Comparison of ENCODE assay signal across 15 cellular contexts in the genomic region with DNA sequence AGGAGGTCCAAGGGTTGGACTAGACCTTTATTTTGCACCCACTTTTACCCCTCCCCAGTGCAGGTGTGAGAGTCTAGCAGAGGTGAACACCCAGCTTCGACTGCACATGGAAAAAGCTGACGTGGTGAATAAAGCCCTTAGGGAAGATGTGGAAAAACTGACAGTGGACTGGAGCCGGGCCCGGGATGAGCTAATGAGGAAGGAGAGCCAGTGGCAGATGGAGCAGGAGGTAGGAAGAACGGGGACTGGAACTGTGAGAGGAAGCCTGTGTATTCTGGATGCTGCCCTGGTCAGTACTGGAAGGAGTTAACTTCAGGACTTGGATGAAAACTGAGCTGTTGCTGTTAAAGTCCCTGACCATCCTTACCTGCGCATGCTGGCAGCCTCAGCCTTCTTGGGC. TPM values are rescaled to one million over a fixed set of nuclear protein-coding genes. Genes with fewer than 3 reads are reported as not detected.
A peak's percentile ranks its signal among the peaks of the same experiment; 100 is the strongest.
DNase-seq lines count a peak whose midpoint lies in the region; ATAC-seq, FAIRE-seq and TF ChIP-seq lines count a peak whose summit lies in the region.
"Had no signal": no experiment of that assay in that cellular context is flagged by ENCODE, and none has a peak within 500 bp of the region (broad histone marks: within the 10 kb centered on the region; RNA-seq: fewer than 3 reads in every experiment).

No MANE protein-coding gene starts in this region.

- no peak overlapping the region for H3K4me2 ChIP-seq in A549

- TF ChIP-seq EP300 in A549 (IDR thresholded peaks at IDR 0.05), result no peak

- no peak for ATAC-seq in activated T-cell treated with anti-CD3 and anti-CD28 coated beads, Interleukin-2, amount 50 U/mL, for 4 hours
- no peak for ATAC-seq in A549
- no peak for ATAC-seq in T-helper 17 cell
- ATAC-seq in left lung, result no peak
- no peak for ATAC-seq in GM19395 (IDR thresholded peaks at IDR 0.05; ENCODE audit: unreplicated experiment)

- POLR2A ChIA-PET in A549 (lab: Yijun Ruan, JAX), result interaction anchor here (2.3 kb wide), 1 partner anchor 11 kb away, joined by 11 read pairs; a partner anchor contains a TSS

- no peaks in the 10 kb centered on the region for H3K9me3 Mint-ChIP-seq in activated T-cell treated with anti-CD3 and anti-CD28 coated beads, Interleukin-2, amount 50 U/mL, for 24 hours
- no peaks in the 10 kb centered on the region for H3K9me3 Mint-ChIP-seq in activated T-cell treated with anti-CD3 and anti-CD28 coated beads, Interleukin-2, amount 50 U/mL, for 4 hours

- peak overlapping the region; percentile 23 for H3K27ac Mint-ChIP-seq in activated T-cell treated with anti-CD3 and anti-CD28 coated beads, Interleukin-2, amount 50 U/mL, for 24 hours
- H3K27ac Mint-ChIP-seq in T-helper 17 cell, result peak overlapping the region; percentile 62

- H3K9me3 ChIP-seq in A549 (no peaks in the 10 kb centered on the region), T-helper 17 cell (ENCODE audit: control insufficient read depth, low read length, poor library complexity, severe bottlenecking) (no peaks in the 10 kb centered on the region), left lung (no peaks in the 10 kb centered on the region)
- H3K9me3 ChIP-seq: HAP-1 had no signal

- WGBS in A549 (ENCODE audit: missing lambda C conversion rate), result 90% methylated on average over 6 of the region's 6 CpGs

- H3K27me3 Mint-ChIP-seq in activated T-cell treated with anti-CD3 and anti-CD28 coated beads, Interleukin-2, amount 50 U/mL, for 24 hours, result no peaks in the 10 kb centered on the region
- H3K27me3 Mint-ChIP-seq in activated T-cell treated with anti-CD3 and anti-CD28 coated beads, Interleukin-2, amount 50 U/mL, for 4 hours (ENCODE audit: low read depth), result no peaks in the 10 kb centered on the region
- H3K27me3 Mint-ChIP-seq in T-helper 17 cell, result no peaks in the 10 kb centered on the region

- H3K4me3 ChIP-seq in A549 (no peak overlapping the region), left lung (no peak overlapping the region)
- H3K4me3 ChIP-seq: HAP-1 had no signal

- no peak for TF ChIP-seq POLR2A in A549 (IDR thresholded peaks at IDR 0.05; ENCODE audit: low read length)

- no peak for FAIRE-seq in A549 (lab: Jason Lieb, UNC)
- FAIRE-seq: RCC 7860 had no signal

- TF ChIP-seq RAD21 in A549 (conservative IDR thresholded peaks at IDR 0.05 in 1 of 2, IDR thresholded peaks at IDR 0.05 in 1 of 2), result no peak

- TF ChIP-seq CTCF in A549 (IDR thresholded peaks at IDR 0.05) (no peak), left lung (IDR thresholded peaks at IDR 0.05) (no peak)

- no peaks in the 10 kb centered on the region for H3K27me3 ChIP-seq in left lung

- DNase-seq in activated T-cell treated with anti-CD3 and anti-CD28 coated beads, Interleukin-2, amount 50 U/mL, for 24 hours, result no peak
- no peak for DNase-seq in activated T-cell treated with anti-CD3 and anti-CD28 coated beads, Interleukin-2, amount 50 U/mL, for 4 hours
- DNase-seq in A549 (ENCODE audit: low read depth in 1 of 2, low spot score in 1 of 2), result no peak
- no peak for DNase-seq in T-helper 17 cell
- DNase-seq in left kidney (ENCODE audit: low read depth, low spot score), result peak; percentile 34
- DNase-seq in NCI-H524 (lab: John Stamatoyannopoulos, UW), result no peak
- no peak for DNase-seq in left lung
- DNase-seq: GF-D8, NCI-H187 treated with DMSO at 0.1 percent for 48 hours, NCI-H69, SIG-M5 had no signal

- intact Hi-C loops in left lung (cut with DNase I), result no loop called here

- H3K36me3 ChIP-seq in left lung, result peaks cover 0 to 58% of the 10 kb centered on the region in 2 donors

- CTCF ChIA-PET in A549 (lab: Yijun Ruan, JAX), result interaction anchor here (0.6 to 5.4 kb wide), 9 partner anchors 9 to 191 kb away, joined by 3 to 39 read pairs (median 5); no protein-coding TSS in a partner anchor

- H3K27ac ChIP-seq in A549 (0 out of 6 replicates have a peak overlapping the region, but pooled peaks of 1 of the 2 experiments have one; percentile 8), left lung (no peak overlapping the region)
- H3K27ac ChIP-seq: HL-60 had no signal

- H3K4me1 ChIP-seq in A549 (peaks cover 26% of the 10 kb centered on the region), left lung (no peaks in the 10 kb centered on the region)
- H3K4me1 ChIP-seq: HAP-1 had no signal

- peaks cover 5% of the 10 kb centered on the region for H3K4me1 Mint-ChIP-seq in activated T-cell treated with anti-CD3 and anti-CD28 coated beads, Interleukin-2, amount 50 U/mL, for 24 hours (ENCODE audit: low read depth)
- H3K4me1 Mint-ChIP-seq in activated T-cell treated with anti-CD3 and anti-CD28 coated beads, Interleukin-2, amount 50 U/mL, for 4 hours (ENCODE audit: low read depth), result no peaks in the 10 kb centered on the region
- peaks cover 8% of the 10 kb centered on the region for H3K4me1 Mint-ChIP-seq in T-helper 17 cell

- peaks cover 73% of the 10 kb centered on the region for H3K36me3 Mint-ChIP-seq in activated T-cell treated with anti-CD3 and anti-CD28 coated beads, Interleukin-2, amount 50 U/mL, for 24 hours (ENCODE audit: low read depth)
- peaks cover 3% of the 10 kb centered on the region for H3K36me3 Mint-ChIP-seq in activated T-cell treated with anti-CD3 and anti-CD28 coated beads, Interleukin-2, amount 50 U/mL, for 4 hours (ENCODE audit: insufficient read depth)
- no peaks in the 10 kb centered on the region for H3K36me3 Mint-ChIP-seq in T-helper 17 cell (ENCODE audit: low read depth)

- H3K4me3 Mint-ChIP-seq in activated T-cell treated with anti-CD3 and anti-CD28 coated beads, Interleukin-2, amount 50 U/mL, for 24 hours, result no peak overlapping the region
- no peak overlapping the region for H3K4me3 Mint-ChIP-seq in activated T-cell treated with anti-CD3 and anti-CD28 coated beads, Interleukin-2, amount 50 U/mL, for 4 hours
- peak overlapping the region; percentile 60 for H3K4me3 Mint-ChIP-seq in T-helper 17 cell

TF ChIP-seq in A549, 52 proteins besides CTCF, POLR2A, EP300 and RAD21:
- TF ChIP-seq TFCP2L1 (CRISPR knock-in tag; IDR thresholded peaks at IDR 0.05), result no peak
- no peak for TF ChIP-seq PHF8 (IDR thresholded peaks at IDR 0.05; ENCODE audit: borderline replicate concordance, low read depth)
- peak; percentile 3 for TF ChIP-seq MAFK (IDR thresholded peaks at IDR 0.05; ENCODE audit: partially characterized antibody)

RNA-seq across cellular contexts. Expression of a gene that starts 10.6 kb away (rescaled TPM):
- 10 to 100 TPM; 27.7 to 31.9 (median 30.9) TPM for total RNA-seq in activated T-cell treated with anti-CD3 and anti-CD28 coated beads, Interleukin-2, amount 50 U/mL, for 4 hours
- polyA plus RNA-seq in A549 (2011; rRNA removed) (13.8 and 16.2 TPM in 2 replicates), A549 (2017; fragmentation: RNase III; extraction: RNeasy Plus Mini Kit Qiagen cat#74134 plus additional on column Dnase treatment) (19.6 to 20.7 TPM (median 20.5 TPM) in 3 replicates)
- polyA plus RNA-seq in A549 (2012; cell fraction: cytosol; rRNA removed), result 7.9 and 8.4 TPM in 2 replicates
- 14.2 and 19.2 TPM in 2 replicates for polyA plus RNA-seq in A549 (2012; cell fraction: nucleus; rRNA removed)
- polyA minus RNA-seq in A549 (2011; rRNA and poly(A)+ RNA removed), result 9.3 and 16.4 TPM in 2 replicates
- total RNA-seq in T-helper 17 cell (10 to 100 TPM; 36.6 to 44.4 TPM), left lung (10 to 100 TPM; 23.4 to 27.2 TPM)

RNA-seq across cellular contexts. Expression of a gene that starts 27.9 kb away (rescaled TPM):
- total RNA-seq in activated T-cell treated with anti-CD3 and anti-CD28 coated beads, Interleukin-2, amount 50 U/mL, for 4 hours, result not detected
- polyA plus RNA-seq in A549 (2011; rRNA removed), result not detected in 2 replicates
- not detected in 2 replicates for polyA plus RNA-seq in A549 (2012; cell fraction: cytosol; rRNA removed)
- polyA plus RNA-seq in A549 (2012; cell fraction: nucleus; rRNA removed), result not detected in 2 replicates
- polyA plus RNA-seq in A549 (2017; fragmentation: RNase III; extraction: RNeasy Plus Mini Kit Qiagen cat#74134 plus additional on column Dnase treatment), result not detected in 3 replicates
- polyA minus RNA-seq in A549 (2011; rRNA and poly(A)+ RNA removed), result not detected in 2 replicates
- total RNA-seq in T-helper 17 cell, result not detected
- total RNA-seq in left lung, result under 1 TPM; 0.52 to 0.99 TPM

RNA-seq across cellular contexts. Expression of a gene that starts 54.2 kb away (rescaled TPM):
- total RNA-seq in activated T-cell treated with anti-CD3 and anti-CD28 coated beads, Interleukin-2, amount 50 U/mL, for 4 hours, result 10 to 100 TPM; 58.1 to 61.7 (median 58.5) TPM
- polyA plus RNA-seq in A549 (2011; rRNA removed), result 38.6 and 43.8 TPM in 2 replicates
- 22.7 and 26.3 TPM in 2 replicates for polyA plus RNA-seq in A549 (2012; cell fraction: cytosol; rRNA removed)
- 31.8 and 43.0 TPM in 2 replicates for polyA plus RNA-seq in A549 (2012; cell fraction: nucleus; rRNA removed)
- polyA plus RNA-seq in A549 (2017; fragmentation: RNase III; extraction: RNeasy Plus Mini Kit Qiagen cat#74134 plus additional on column Dnase treatment), result 41.4 to 47.5 TPM (median 43.5 TPM) in 3 replicates
- 29.9 and 36.3 TPM in 2 replicates for polyA minus RNA-seq in A549 (2011; rRNA and poly(A)+ RNA removed)
- 10 to 100 TPM; 24.9 to 32.0 TPM for total RNA-seq in T-helper 17 cell
- total RNA-seq in left lung, result 10 to 100 TPM; 51.0 to 51.5 TPM
